Comparison of ENCODE assay signal across 23 cellular contexts in genomic region chr6:3276174-3277167, GRCh38. TPM values are rescaled to one million over a fixed set of nuclear protein-coding genes. Genes with fewer than 3 reads are reported as not detected.
"Had no signal": no experiment of that assay in that cellular context is flagged by ENCODE, and none has a peak within 500 bp of the region (broad histone marks: within the 10 kb centered on the region; RNA-seq: fewer than 3 reads in every experiment).

No MANE protein-coding gene starts in this region.

- H3K27ac Mint-ChIP-seq: activated B cell treated with CpG ODN at 0.5 μM for 24 hours; activated CD4-positive, alpha-beta memory T cell treated with anti-CD3 and anti-CD28 coated beads, Interleukin-2, amount 10 ng/mL, durations not matched to agents 7 days and 5 days; nephron; stimulated activated memory B cell treated with anti-CD40 and anti-IgM and Interleukin-4, amounts not matched to agents 10 μg/mL and 1 μg/mL and 100 μg/mL, for 72 hours; T-helper 2 cell treated with Interferon-gamma antibody and Interleukin-4, amounts not matched to agents 5 μg/mL and 100 μg/mL, for 36 hours had no signal

- H3K27ac ChIP-seq: lower lobe of right lung, psoas muscle, SJSA1, thoracic aorta, upper lobe of left lung had no signal

- H3K27me3 ChIP-seq: dorsolateral prefrontal cortex, SJSA1, upper lobe of left lung had no signal

- H3K36me3 Mint-ChIP-seq: activated naive CD4-positive, alpha-beta T cell treated with anti-CD3 and anti-CD28 coated beads, Interleukin-2, amount 50 U/mL, for 72 hours had no signal

- H3K4me3 ChIP-seq: dorsolateral prefrontal cortex, lower lobe of right lung, psoas muscle, SJSA1, thoracic aorta, upper lobe of left lung had no signal

- H3K9me3 ChIP-seq: lower lobe of right lung, psoas muscle, thoracic aorta, upper lobe of left lung had no signal

- DNase-seq: activated B cell treated with CpG ODN at 0.5 μM for 24 hours; activated CD4-positive, alpha-beta memory T cell treated with anti-CD3 and anti-CD28 coated beads, Interleukin-2, amount 10 ng/mL, durations not matched to agents 7 days and 5 days; activated CD4-positive, alpha-beta T cell treated with anti-CD3 and anti-CD28 coated beads for 48 hours; activated T-cell treated with anti-CD3 and anti-CD28 coated beads, Interleukin-2, amount 50 U/mL, for 48 hours; amniotic stem cell; foreskin melanocyte; glutamatergic neuron; hypothalamus; islet precursor cell; lower lobe of right lung; occipital lobe; psoas muscle; small intestine; stimulated activated CD4-positive, alpha-beta T cell treated with anti-CD3 and anti-CD28 coated beads, Interleukin-4, amount 100 ng/mL, for 24 hours; upper lobe of left lung had no signal

- H3K4me3 Mint-ChIP-seq: activated B cell treated with CpG ODN at 0.5 μM for 24 hours; activated CD4-positive, alpha-beta memory T cell treated with anti-CD3 and anti-CD28 coated beads, Interleukin-2, amount 10 ng/mL, durations not matched to agents 7 days and 5 days; nephron; stimulated activated memory B cell treated with anti-CD40 and anti-IgM and Interleukin-4, amounts not matched to agents 10 μg/mL and 1 μg/mL and 100 μg/mL, for 72 hours; T-helper 2 cell treated with Interferon-gamma antibody and Interleukin-4, amounts not matched to agents 5 μg/mL and 100 μg/mL, for 36 hours had no signal

- H3K9me3 Mint-ChIP-seq: activated B cell treated with CpG ODN at 0.5 μM for 24 hours; activated CD4-positive, alpha-beta memory T cell treated with anti-CD3 and anti-CD28 coated beads, Interleukin-2, amount 10 ng/mL, durations not matched to agents 7 days and 5 days; activated naive CD4-positive, alpha-beta T cell treated with anti-CD3 and anti-CD28 coated beads, Interleukin-2, amount 50 U/mL, for 72 hours; nephron; stimulated activated memory B cell treated with anti-CD40 and anti-IgM and Interleukin-4, amounts not matched to agents 10 μg/mL and 1 μg/mL and 100 μg/mL, for 72 hours; T-helper 2 cell treated with Interferon-gamma antibody and Interleukin-4, amounts not matched to agents 5 μg/mL and 100 μg/mL, for 36 hours had no signal

- ATAC-seq: activated naive CD4-positive, alpha-beta T cell treated with anti-CD3 and anti-CD28 coated beads, Interleukin-2, amount 50 U/mL, for 72 hours; lower lobe of right lung; psoas muscle; right cardiac atrium; stimulated activated memory B cell treated with anti-CD40 and anti-IgM and Interleukin-4, amounts not matched to agents 10 μg/mL and 1 μg/mL and 100 μg/mL, for 72 hours had no signal

- H3K27me3 Mint-ChIP-seq: activated B cell treated with CpG ODN at 0.5 μM for 24 hours; activated CD4-positive, alpha-beta memory T cell treated with anti-CD3 and anti-CD28 coated beads, Interleukin-2, amount 10 ng/mL, durations not matched to agents 7 days and 5 days; stimulated activated memory B cell treated with anti-CD40 and anti-IgM and Interleukin-4, amounts not matched to agents 10 μg/mL and 1 μg/mL and 100 μg/mL, for 72 hours had no signal

- H3K4me1 ChIP-seq: SJSA1 had no signal

RNA-seq across cellular contexts. Expression of gene TUBB2B, which starts 49.0 kb away (rescaled TPM):
- total RNA-seq: activated B cell treated with CpG ODN at 0.5 μM for 24 hours; activated CD4-positive, alpha-beta memory T cell treated with anti-CD3 and anti-CD28 coated beads, Interleukin-2, amount 10 ng/mL, durations not matched to agents 7 days and 5 days had no signal
